8 cellular contexts compared by ENCODE assay signal in the genomic region with DNA sequence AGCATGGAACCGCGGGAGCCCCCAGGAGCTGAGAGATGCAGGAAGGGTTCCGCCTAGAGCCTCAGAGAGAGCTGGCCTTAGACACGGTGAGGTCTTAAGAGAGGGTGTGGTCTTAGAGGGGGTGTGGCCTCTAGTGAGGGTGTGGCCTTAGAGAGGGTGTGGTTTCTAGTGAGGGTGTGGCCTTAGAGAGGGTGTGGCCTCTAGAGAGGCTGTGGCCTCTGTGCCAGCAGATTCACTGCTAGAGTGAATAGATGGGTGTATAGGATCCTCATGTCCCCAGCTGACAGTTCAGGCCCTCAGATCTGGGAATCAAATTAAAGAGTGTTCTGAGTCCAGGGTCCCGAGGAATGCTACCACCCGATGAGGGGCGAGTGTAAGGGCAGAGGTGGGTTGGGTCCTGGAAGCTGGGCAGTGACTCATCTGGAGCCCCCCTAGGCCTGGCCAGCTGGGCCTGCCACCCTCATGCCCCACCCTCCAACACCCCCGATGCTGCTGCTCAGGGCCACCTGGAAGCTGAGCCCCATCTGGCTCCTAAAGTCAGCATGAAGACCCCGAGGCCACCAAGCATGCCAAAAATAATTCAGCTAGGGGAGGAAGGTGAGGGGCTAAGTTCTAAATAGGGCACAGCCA. TPM values are rescaled to one million over a fixed set of nuclear protein-coding genes. Genes with fewer than 3 reads are reported as not detected.
DNase-seq lines count a peak whose midpoint lies in the region; ATAC-seq and TF ChIP-seq lines count a peak whose summit lies in the region.

No MANE protein-coding gene starts in this region.

- H3K9ac ChIP-seq in DND-41 (ENCODE audit: low read depth, low read length), result no peak overlapping the region

- H3K4me3 ChIP-seq in DND-41 (ENCODE audit: low read depth in 1 of 2, low read length in 2 of 2), result no peak overlapping the region

- H3K4me1 Mint-ChIP-seq in activated B cell treated with CpG ODN at 0.5 μM for 24 hours (no peaks in the 10 kb centered on the region), CD14-positive monocyte (peaks cover 2% of the 10 kb centered on the region)

- DNase-seq in DND-41, result peak; percentile 60
- peak; percentile 78 for DNase-seq in HuH-7 (ENCODE audit: low spot score)
- DNase-seq in activated B cell treated with CpG ODN at 0.5 μM for 24 hours, result no peak
- DNase-seq in hepatic stellate cell (ENCODE audit: low spot score), result peak; percentile 53
- DNase-seq in activated gamma-delta T cell (lab: John Stamatoyannopoulos, UW), result no peak
- no peak for DNase-seq in CD14-positive monocyte (ENCODE audit: low spot score)

- peaks cover 20% of the 10 kb centered on the region for H3K27me3 Mint-ChIP-seq in activated B cell treated with CpG ODN at 0.5 μM for 24 hours
- H3K27me3 Mint-ChIP-seq in CD14-positive monocyte (ENCODE audit: low read depth in 3 of 3), result peaks cover 11 to 22% (median 17%) of the 10 kb centered on the region in 3 donors

- ATAC-seq in DND-41 (ENCODE audit: insufficient read depth, low read depth), result peak; percentile 53
- ATAC-seq in activated B cell treated with CpG ODN at 0.5 μM for 24 hours (ENCODE audit: low read depth), result peak; percentile 95
- ATAC-seq in HG03159 (IDR thresholded peaks at IDR 0.05; ENCODE audit: unreplicated experiment), result no peak
- ATAC-seq in HG03039 (IDR thresholded peaks at IDR 0.05; ENCODE audit: unreplicated experiment), result no peak

- H3K4me3 Mint-ChIP-seq in activated B cell treated with CpG ODN at 0.5 μM for 24 hours (no peak overlapping the region), CD14-positive monocyte (no peak overlapping the region)

- no peaks in the 10 kb centered on the region for H3K79me2 ChIP-seq in DND-41 (ENCODE audit: insufficient read depth, low read length)

- no peak overlapping the region for H3K4me2 ChIP-seq in DND-41 (ENCODE audit: insufficient read depth, low read length)

- POLR2A ChIA-PET in activated B cell treated with CpG ODN at 0.5 μM for 24 hours (lab: Charles Lee), result no interaction called here

- intact Hi-C loops in activated B cell treated with CpG ODN at 0.5 μM for 24 hours (cut with micrococcal nuclease), result loop anchor here (5.0 kb wide), 1 partner anchor 48 kb away; the partner anchor contains the start of gene IGF2
- intact Hi-C loops in CD14-positive monocyte (cut with micrococcal nuclease), result no loop called here

- H3K36me3 Mint-ChIP-seq in activated B cell treated with CpG ODN at 0.5 μM for 24 hours (ENCODE audit: low read depth) (no peaks in the 10 kb centered on the region), CD14-positive monocyte (no peaks in the 10 kb centered on the region)

- no peaks in the 10 kb centered on the region for H3K9me3 Mint-ChIP-seq in activated B cell treated with CpG ODN at 0.5 μM for 24 hours
- H3K9me3 Mint-ChIP-seq in CD14-positive monocyte, result peaks cover 3 to 10% (median 6%) of the 10 kb centered on the region in 7 donors

- peaks cover 9% of the 10 kb centered on the region for H3K27me3 ChIP-seq in DND-41 (ENCODE audit: insufficient read depth, low read length, poor library complexity)

- CTCF ChIA-PET in activated B cell treated with CpG ODN at 0.5 μM for 24 hours (lab: Charles Lee), result interaction anchor here (0.8 kb wide), 1 partner anchor 61 kb away, joined by 4 read pairs; no protein-coding TSS in a partner anchor

- TF ChIP-seq CTCF in DND-41 (IDR thresholded peaks at IDR 0.05; ENCODE audit: borderline replicate concordance, extremely low read depth, low read length, poor library complexity, severe bottlenecking), result no peak
- TF ChIP-seq CTCF in activated B cell treated with CpG ODN at 0.5 μM for 24 hours (IDR thresholded peaks at IDR 0.05), result no peak
- TF ChIP-seq CTCF in CD14-positive monocyte (IDR thresholded peaks at IDR 0.05), result no peak

- peaks cover 10% of the 10 kb centered on the region for H3K9me3 ChIP-seq in DND-41 (ENCODE audit: insufficient read depth, low read length, severe bottlenecking)

- H3K27ac Mint-ChIP-seq in activated B cell treated with CpG ODN at 0.5 μM for 24 hours (no peak overlapping the region), CD14-positive monocyte (no peak overlapping the region)

- H3K36me3 ChIP-seq in DND-41 (ENCODE audit: insufficient read depth, low read length), result no peaks in the 10 kb centered on the region

- H2AFZ ChIP-seq in DND-41 (ENCODE audit: low read depth, low read length), result no peak overlapping the region

- H3K27ac ChIP-seq in DND-41 (ENCODE audit: low read length), result no peak overlapping the region

- H4K20me1 ChIP-seq in DND-41 (ENCODE audit: insufficient read depth, low read length), result peaks cover 55% of the 10 kb centered on the region

- H3K4me1 ChIP-seq in DND-41 (ENCODE audit: insufficient read depth, low read length), result peaks cover 6% of the 10 kb centered on the region

RNA-seq across cellular contexts. Expression of gene IGF2, which starts 49.5 kb away (rescaled TPM):
- not detected in 2 replicates for total RNA-seq in activated B cell treated with CpG ODN at 0.5 μM for 24 hours
- polyA plus RNA-seq in CD14-positive monocyte, result not detected

Comparison
In these comparisons a context has a peak if more than half of its experiments do, and no peak if none do; other contexts are left out.
1. ATAC-seq: peak in DND-41 (single experiment) and activated B cell treated with CpG ODN at 0.5 μM for 24 hours (single experiment); none in HG03159 (single experiment) and HG03039 (single experiment).
2. DNase-seq: peak in DND-41 (single experiment), HuH-7 (single experiment) and hepatic stellate cell (single experiment); none in activated B cell treated with CpG ODN at 0.5 μM for 24 hours (single experiment), activated gamma-delta T cell (single experiment) and CD14-positive monocyte (single experiment).